8 cellular contexts compared by ENCODE assay signal in the genomic region with DNA sequence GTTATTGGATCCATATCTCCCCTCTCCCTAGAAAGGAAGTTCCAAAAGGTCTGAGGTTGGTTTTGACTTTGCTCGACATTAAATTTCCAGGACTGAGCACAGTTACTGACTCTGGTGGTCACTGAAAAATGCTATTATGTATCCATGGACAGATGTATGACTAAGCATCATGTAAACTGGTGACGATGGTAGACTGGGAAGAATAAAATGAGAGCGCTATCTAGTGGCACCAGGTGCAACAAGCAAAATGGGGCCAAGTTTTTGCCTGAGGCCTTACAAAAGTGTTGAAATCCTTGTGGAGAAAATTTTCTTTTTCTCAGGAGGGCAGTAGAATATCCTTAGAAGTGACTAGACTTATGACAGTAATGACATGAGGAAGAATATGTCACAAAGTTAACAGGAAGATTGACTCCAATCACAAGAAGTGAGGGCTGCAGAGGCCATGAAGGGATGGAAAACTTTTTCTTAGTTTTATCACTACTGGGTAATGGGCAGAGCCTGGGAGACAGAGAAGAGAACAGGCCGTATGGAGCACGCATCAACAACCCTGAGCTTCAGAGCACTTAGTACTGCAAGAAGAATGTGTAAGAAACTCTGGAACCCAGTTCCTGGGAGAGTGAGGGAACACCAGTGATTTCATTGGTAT.
DNase-seq lines count a peak whose midpoint lies in the region; ATAC-seq and TF ChIP-seq lines count a peak whose summit lies in the region.

No MANE protein-coding gene starts in this region.

- H4K91ac ChIP-seq in mesenchymal stem cell (ENCODE audit: low read length), result no peak overlapping the region

- H2BK12ac ChIP-seq in mesenchymal stem cell (ENCODE audit: low read length in 2 of 2), result no peak overlapping the region

- peak in 1 of 10 experiments; percentile 7 for DNase-seq in CD4-positive, alpha-beta T cell
- DNase-seq in Kasumi-1 (lab: John Stamatoyannopoulos, UW) (peak; percentile 67 to 80), SK-N-DZ (ENCODE audit: low spot score) (peak; percentile 30), mesenchymal stem cell (peak; percentile 88)
- peak; percentile 1 to 23 (median 4) for DNase-seq in effector memory CD8-positive, alpha-beta T cell

- no peaks in the 10 kb centered on the region for H3K9me3 ChIP-seq in CD4-positive, alpha-beta T cell (ENCODE audit: control insufficient read depth, low read length)
- H3K9me3 ChIP-seq in mesenchymal stem cell (ENCODE audit: control insufficient read depth, low read length), result no peaks in the 10 kb centered on the region

- H2AFZ ChIP-seq in mesenchymal stem cell (ENCODE audit: low read depth, low read length), result no peak overlapping the region

- no peak overlapping the region for H3K4ac ChIP-seq in mesenchymal stem cell (ENCODE audit: low read depth in 1 of 2, low read length in 2 of 2)

- no peak overlapping the region for H3K4me2 ChIP-seq in mesenchymal stem cell (ENCODE audit: low read length, poor library complexity, severe bottlenecking)

- no peak overlapping the region for H4K8ac ChIP-seq in mesenchymal stem cell (ENCODE audit: low read length)

- H3K4me3 ChIP-seq in mesenchymal stem cell (ENCODE audit: insufficient read depth in 1 of 2, low read depth in 1 of 2, low read length in 2 of 2), result no peak overlapping the region

- no peak overlapping the region for H3K27ac Mint-ChIP-seq in CD4-positive, alpha-beta T cell
- no peak overlapping the region for H3K27ac Mint-ChIP-seq in effector memory CD8-positive, alpha-beta T cell

- peak overlapping the region; percentile 10 for H3K9ac ChIP-seq in mesenchymal stem cell (ENCODE audit: low read length)

- no peaks in the 10 kb centered on the region for H3K9me3 Mint-ChIP-seq in CD4-positive, alpha-beta T cell
- no peaks in the 10 kb centered on the region for H3K9me3 Mint-ChIP-seq in effector memory CD8-positive, alpha-beta T cell

- H3K14ac ChIP-seq in mesenchymal stem cell (ENCODE audit: low read length in 2 of 2), result no peak overlapping the region

- H3K4me1 ChIP-seq in mesenchymal stem cell (ENCODE audit: control insufficient read depth, insufficient read depth, low read depth, low read length), result peaks cover 1% of the 10 kb centered on the region

- no peaks in the 10 kb centered on the region for H3K79me1 ChIP-seq in mesenchymal stem cell (replicated peaks; ENCODE audit: low read length, poor library complexity, severe bottlenecking)

- H3K23ac ChIP-seq in mesenchymal stem cell (ENCODE audit: low read length in 2 of 2), result no peak overlapping the region

- H2BK120ac ChIP-seq in mesenchymal stem cell (ENCODE audit: low read depth, low read length), result no peak overlapping the region

- no peak overlapping the region for H3K18ac ChIP-seq in mesenchymal stem cell (ENCODE audit: low read depth in 1 of 2, low read length in 2 of 2)

- WGBS in mesenchymal stem cell, result 46% methylated on average over 5 of the region's 5 CpGs

- no peaks in the 10 kb centered on the region for H3K36me3 ChIP-seq in mesenchymal stem cell (ENCODE audit: control insufficient read depth in 1 of 2, insufficient read depth in 2 of 2, low read depth in 1 of 2, low read length in 2 of 2)

- no peak overlapping the region for H2BK5ac ChIP-seq in mesenchymal stem cell (ENCODE audit: low read depth, low read length, poor library complexity, severe bottlenecking)

- POLR2A ChIA-PET in CD4-positive, alpha-beta T cell (lab: Charles Lee), result no interaction called here

- CTCF ChIA-PET in CD4-positive, alpha-beta T cell (lab: Charles Lee), result interaction anchor here (1.1 kb wide), 1 partner anchor 10 kb away, joined by 5 read pairs; no protein-coding TSS in a partner anchor

- H3K27me3 ChIP-seq in CD4-positive, alpha-beta T cell (ENCODE audit: control insufficient read depth, insufficient read depth, low read length), result no peaks in the 10 kb centered on the region
- H3K27me3 ChIP-seq in mesenchymal stem cell (ENCODE audit: control insufficient read depth in 1 of 2, insufficient read depth in 1 of 2, low read length in 2 of 2), result no peaks in the 10 kb centered on the region

- no peaks in the 10 kb centered on the region for H3K4me1 Mint-ChIP-seq in CD4-positive, alpha-beta T cell (ENCODE audit: low read depth)
- peaks cover 0 to 5% of the 10 kb centered on the region in 2 donors for H3K4me1 Mint-ChIP-seq in effector memory CD8-positive, alpha-beta T cell (ENCODE audit: low read depth in 2 of 2)

- ATAC-seq in CD4-positive, alpha-beta T cell (ENCODE audit: poor library complexity), result peak; percentile 54
- ATAC-seq in GM18499 (IDR thresholded peaks at IDR 0.05; ENCODE audit: insufficient read depth, unreplicated experiment), result peak; percentile 61
- peak; percentile 58 for ATAC-seq in effector memory CD8-positive, alpha-beta T cell (replicated peaks)
- ATAC-seq in GM19467 (IDR thresholded peaks at IDR 0.05; ENCODE audit: unreplicated experiment), result no peak
- ATAC-seq in GM19452 (IDR thresholded peaks at IDR 0.05; ENCODE audit: unreplicated experiment), result no peak

- H2BK15ac ChIP-seq in mesenchymal stem cell (ENCODE audit: low read depth, poor library complexity, severe bottlenecking), result no peak overlapping the region

- H2AK5ac ChIP-seq in mesenchymal stem cell (ENCODE audit: low read length, severe bottlenecking), result peak overlapping the region; percentile 58

- no peak overlapping the region for H3K4me3 Mint-ChIP-seq in CD4-positive, alpha-beta T cell
- no peak overlapping the region for H3K4me3 Mint-ChIP-seq in effector memory CD8-positive, alpha-beta T cell

- H3K27me3 Mint-ChIP-seq in CD4-positive, alpha-beta T cell, result peaks cover 3% of the 10 kb centered on the region
- H3K27me3 Mint-ChIP-seq in effector memory CD8-positive, alpha-beta T cell, result peaks cover 2 to 9% of the 10 kb centered on the region in 2 donors

- TF ChIP-seq CTCF in CD4-positive, alpha-beta T cell (IDR thresholded peaks at IDR 0.05), result peak; percentile 60

- H3K36me3 Mint-ChIP-seq in CD4-positive, alpha-beta T cell (ENCODE audit: low read depth), result no peaks in the 10 kb centered on the region
- H3K36me3 Mint-ChIP-seq in effector memory CD8-positive, alpha-beta T cell (ENCODE audit: insufficient read depth), result no peaks in the 10 kb centered on the region

- no peak overlapping the region for H3K27ac ChIP-seq in CD4-positive, alpha-beta T cell (ENCODE audit: low read depth, low read length)
- no peak overlapping the region for H3K27ac ChIP-seq in mesenchymal stem cell (ENCODE audit: low read length, poor library complexity, severe bottlenecking)

- intact Hi-C loops in CD4-positive, alpha-beta T cell (cut with DNase I, micrococcal nuclease), result loop anchor here (1.0 to 2.0 kb wide), 3 partner anchors 47 to 265 kb away; no protein-coding TSS in a partner anchor

Comparison
In these comparisons a context has a peak if more than half of its experiments do, and no peak if none do; other contexts are left out.
1. ATAC-seq: peak in CD4-positive, alpha-beta T cell (single experiment), GM18499 (single experiment) and effector memory CD8-positive, alpha-beta T cell (single experiment); none in GM19467 (single experiment) and GM19452 (single experiment).